In genomic region chr22:46762238-46763050, GRCh38 we compare ENCODE assay signal across 8 cellular contexts. TPM values are rescaled to one million over a fixed set of nuclear protein-coding genes. Genes with fewer than 3 reads are reported as not detected.
A peak's percentile ranks its signal among the peaks of the same experiment; 100 is the strongest.
DNase-seq lines count a peak whose midpoint lies in the region; ATAC-seq and TF ChIP-seq lines count a peak whose summit lies in the region.

A gene with protein sequence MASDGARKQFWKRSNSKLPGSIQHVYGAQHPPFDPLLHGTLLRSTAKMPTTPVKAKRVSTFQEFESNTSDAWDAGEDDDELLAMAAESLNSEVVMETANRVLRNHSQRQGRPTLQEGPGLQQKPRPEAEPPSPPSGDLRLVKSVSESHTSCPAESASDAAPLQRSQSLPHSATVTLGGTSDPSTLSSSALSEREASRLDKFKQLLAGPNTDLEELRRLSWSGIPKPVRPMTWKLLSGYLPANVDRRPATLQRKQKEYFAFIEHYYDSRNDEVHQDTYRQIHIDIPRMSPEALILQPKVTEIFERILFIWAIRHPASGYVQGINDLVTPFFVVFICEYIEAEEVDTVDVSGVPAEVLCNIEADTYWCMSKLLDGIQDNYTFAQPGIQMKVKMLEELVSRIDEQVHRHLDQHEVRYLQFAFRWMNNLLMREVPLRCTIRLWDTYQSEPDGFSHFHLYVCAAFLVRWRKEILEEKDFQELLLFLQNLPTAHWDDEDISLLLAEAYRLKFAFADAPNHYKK (plus strand): TSS chr22:46762650. CDS start chr22:46762787, 137 bp downstream.

- in situ Hi-C loops in KBM-7 (cut with MboI; ENCODE audit: low pct_unique_long_range_greater_than_20kb, low sequenced_read_pairs) = no loop called here

- H3K9me3 ChIP-seq in Peyer's patch (no peaks in the 10 kb centered on the region), muscle layer of colon (ENCODE audit: low read length) (no peaks in the 10 kb centered on the region)

- peak within 1 kb of the TSS; percentile 78 to 98 (median 92) for H3K4me3 ChIP-seq in Peyer's patch
- peak within 1 kb of the TSS; percentile 91 to 97 for H3K4me3 ChIP-seq in muscle layer of colon (ENCODE audit: low read depth in 1 of 2, low read length in 2 of 2)

- peak within 1 kb of the TSS; percentile 98 for H3K9ac ChIP-seq in muscle layer of colon (ENCODE audit: low read length)

- peak; percentile 82 for DNase-seq in DMS114 treated with DMSO at 0.1 percent for 48 hours (lab: John Stamatoyannopoulos, UW; ENCODE audit: unreplicated experiment)
- peak; percentile 96 for DNase-seq in KBM-7
- DNase-seq in Peyer's patch = peak; percentile 94 to 98 (median 96)
- peak; percentile 97 for DNase-seq in activated T-cell treated with anti-CD3 and anti-CD28 coated beads, Interleukin-2, amount 50 U/mL, for 48 hours
- peak; percentile 91 to 92 for DNase-seq in stimulated activated CD8-positive, alpha-beta memory T cell treated with anti-CD3 and anti-CD28 coated beads, Interleukin-7, amount 100 ng/mL, for 1 hour (ENCODE audit: low read depth in 2 of 2)

- TF ChIP-seq CTCF in Peyer's patch (IDR thresholded peaks at IDR 0.05) = peak in 4 of 6 experiments; percentile 15 to 41 (median 30)

- H3K36me3 ChIP-seq in Peyer's patch (peaks cover 0 to 6% (median 0%) of the 10 kb centered on the region in 3 donors), muscle layer of colon (ENCODE audit: insufficient read depth, low read length) (no peaks in the 10 kb centered on the region)

- ATAC-seq in GM21619 (IDR thresholded peaks at IDR 0.05; ENCODE audit: unreplicated experiment) (peak; percentile 76), esophagus mucosa (peak; percentile 93)

- H3K4me1 ChIP-seq in Peyer's patch (peaks cover 0 to 50% (median 8%) of the 10 kb centered on the region in 4 donors), muscle layer of colon (ENCODE audit: insufficient read depth, low read length) (peaks cover 32% of the 10 kb centered on the region)

- H3K27me3 ChIP-seq in Peyer's patch = no peaks in the 10 kb centered on the region
- H3K27me3 ChIP-seq in muscle layer of colon (ENCODE audit: control insufficient read depth in 1 of 2, insufficient read depth in 2 of 2, low read length in 2 of 2) = no peaks in the 10 kb centered on the region

- peak; percentile 98 to 99 for TF ChIP-seq POLR2A in Peyer's patch (IDR thresholded peaks at IDR 0.05)

- H3K27ac ChIP-seq in Peyer's patch (peak within 1 kb of the TSS; percentile 94 to 99 (median 95)), muscle layer of colon (ENCODE audit: low read depth, low read length) (peak within 1 kb of the TSS; percentile 92)

RNA-seq across cellular contexts. Expression of the gene that starts here (rescaled TPM):
- total RNA-seq in Peyer's patch (10 to 100 TPM; 42.6 to 70.4 (median 55.1) TPM), esophagus mucosa (21.4 TPM)

Comparison
In these comparisons a context has a peak if more than half of its experiments do, and no peak if none do; other contexts are left out.
1. Peak in every context shown above with its lines: DNase-seq, ATAC-seq, H3K4me3 ChIP-seq and H3K27ac ChIP-seq.